In the genomic region with DNA sequence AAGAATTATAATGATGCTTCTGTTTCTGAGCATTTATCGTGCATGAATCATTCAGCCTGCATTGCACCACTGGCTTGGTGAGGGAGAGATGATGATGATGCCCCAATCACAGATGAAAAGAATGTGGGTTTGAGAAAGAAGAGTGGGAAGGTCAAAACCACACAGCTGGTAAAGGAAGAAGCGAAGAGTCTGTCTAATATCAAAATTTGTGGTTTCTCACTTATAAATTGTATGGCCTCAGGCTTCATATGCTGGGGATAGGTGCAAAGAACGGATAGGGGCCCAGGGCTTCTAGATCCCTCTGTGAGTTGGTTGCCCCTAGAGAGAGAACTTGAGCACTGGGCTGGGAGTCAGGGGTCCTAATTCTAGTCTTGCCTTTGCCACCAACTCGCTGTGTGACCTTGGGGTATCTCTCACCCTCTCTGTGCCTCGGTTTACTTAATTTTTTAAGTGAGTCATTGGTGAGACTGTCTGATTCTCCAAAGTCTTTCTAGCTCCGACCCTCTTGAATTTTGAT, we compare ENCODE assay signal across 9 cellular contexts. TPM values are rescaled to one million over a fixed set of nuclear protein-coding genes. Genes with fewer than 3 reads are reported as not detected.
DNase-seq lines count a peak whose midpoint lies in the region; ATAC-seq and TF ChIP-seq lines count a peak whose summit lies in the region.
"Had no signal": no experiment of that assay in that cellular context is flagged by ENCODE, and none has a peak within 500 bp of the region (broad histone marks: within the 10 kb centered on the region; RNA-seq: fewer than 3 reads in every experiment).

No MANE protein-coding gene starts in this region.

- H3K4me3 Mint-ChIP-seq in activated T-helper 17 cell treated with anti-CD3 and anti-CD28 coated beads, Interleukin-2, amount 50 U/mL, for 72 hours = peak overlapping the region; percentile 74
- H3K4me3 Mint-ChIP-seq in immature natural killer cell = peak overlapping the region; percentile 63 to 99 (median 97)

- peaks cover 3% of the 10 kb centered on the region for H3K27me3 ChIP-seq in AG04450 (ENCODE audit: control insufficient read depth, insufficient read depth, low read length)

- no peaks in the 10 kb centered on the region for H3K9me3 Mint-ChIP-seq in activated T-helper 17 cell treated with anti-CD3 and anti-CD28 coated beads, Interleukin-2, amount 50 U/mL, for 72 hours
- no peaks in the 10 kb centered on the region for H3K9me3 Mint-ChIP-seq in immature natural killer cell

- no peaks in the 10 kb centered on the region for H3K9me3 ChIP-seq in AG04450 (ENCODE audit: control insufficient read depth, insufficient read depth, low read length)
- H3K9me3 ChIP-seq: SJCRH30 had no signal

- no peaks in the 10 kb centered on the region for H3K36me3 Mint-ChIP-seq in activated T-helper 17 cell treated with anti-CD3 and anti-CD28 coated beads, Interleukin-2, amount 50 U/mL, for 72 hours (ENCODE audit: low read depth)
- peaks cover 0 to 4% (median 0%) of the 10 kb centered on the region in 3 donors for H3K36me3 Mint-ChIP-seq in immature natural killer cell

- H3K27me3 Mint-ChIP-seq in activated T-helper 17 cell treated with anti-CD3 and anti-CD28 coated beads, Interleukin-2, amount 50 U/mL, for 72 hours = no peaks in the 10 kb centered on the region
- H3K27me3 Mint-ChIP-seq in immature natural killer cell (ENCODE audit: low read depth in 3 of 3) = peaks cover 2 to 10% (median 6%) of the 10 kb centered on the region in 3 donors

- no peak for TF ChIP-seq CTCF in AG04450 (IDR thresholded peaks at IDR 0.05; ENCODE audit: low read depth, low read length)

- ATAC-seq in activated T-helper 17 cell treated with anti-CD3 and anti-CD28 coated beads, Interleukin-2, amount 50 U/mL, for 72 hours (replicated peaks) = peak; percentile 71
- no peak for ATAC-seq in Right ventricle myocardium superior (ENCODE audit: poor library complexity)
- ATAC-seq in Right ventricle myocardium inferior = no peak

- DNase-seq in AG04450 (ENCODE audit: low read depth, low spot score) (peak; percentile 29), HS-5 (ENCODE audit: low read depth) (peak; percentile 83), immature natural killer cell (peak; percentile 46 to 73 (median 54)), RPMI8226 (no peak), Right ventricle myocardium superior (no peak), OCI-M1 (lab: John Stamatoyannopoulos, UW) (no peak), Right ventricle myocardium inferior (ENCODE audit: missing footprints) (no peak)

- H3K4me1 Mint-ChIP-seq in activated T-helper 17 cell treated with anti-CD3 and anti-CD28 coated beads, Interleukin-2, amount 50 U/mL, for 72 hours = peaks cover 34% of the 10 kb centered on the region
- H3K4me1 Mint-ChIP-seq in immature natural killer cell = peaks cover 63% of the 10 kb centered on the region in 2 donors

- POLR2A ChIA-PET in AG04450 (lab: Yijun Ruan, JAX) = interaction anchor here (0.6 kb wide), 1 partner anchor 271 kb away, joined by 6 read pairs; no protein-coding TSS in a partner anchor

- H3K4me3 ChIP-seq in AG04450 (ENCODE audit: low read depth, low read length) = no peak overlapping the region
- H3K4me3 ChIP-seq: SJCRH30 had no signal

- no peak overlapping the region for H3K27ac ChIP-seq in AG04450 (ENCODE audit: low read depth, low read length)
- H3K27ac ChIP-seq: SJCRH30 had no signal

- peak overlapping the region; percentile 18 for H3K27ac Mint-ChIP-seq in activated T-helper 17 cell treated with anti-CD3 and anti-CD28 coated beads, Interleukin-2, amount 50 U/mL, for 72 hours
- peak overlapping the region; percentile 73 to 97 (median 92) for H3K27ac Mint-ChIP-seq in immature natural killer cell

- CTCF ChIA-PET in AG04450 (lab: Charles Lee) = interaction anchor here (0.5 kb wide), 1 partner anchor 408 kb away, joined by 4 read pairs; no protein-coding TSS in a partner anchor

- intact Hi-C loops in Right ventricle myocardium superior (cut with DNase I) (no loop called here), Right ventricle myocardium inferior (cut with DNase I) (no loop called here)

RNA-seq across cellular contexts. Expression of gene OASL, which starts 2.2 kb away (rescaled TPM):
- 0.05 TPM in 2 replicates for polyA plus RNA-seq in AG04450 (2011; rRNA removed)
- 0.14 TPM in 1 of 2 replicates, not detected in the other for polyA minus RNA-seq in AG04450 (2011; rRNA and poly(A)+ RNA removed)
- total RNA-seq in activated T-helper 17 cell treated with anti-CD3 and anti-CD28 coated beads, Interleukin-2, amount 50 U/mL, for 72 hours = 1 to 10 TPM; 4.0 to 5.2 TPM
- polyA plus RNA-seq in immature natural killer cell = 10 to 100 TPM in 2 of 3 donors, 1 to 10 TPM in 1; 7.7 to 21.7 (median 13.2) TPM
- 0.35 TPM for total RNA-seq in Right ventricle myocardium superior
- 0.08 TPM for total RNA-seq in Right ventricle myocardium inferior
- total RNA-seq: SJCRH30 had no signal

RNA-seq across cellular contexts. Expression of gene C12orf43, which starts 20.6 kb away (rescaled TPM):
- 13.6 and 13.8 TPM in 2 replicates for polyA plus RNA-seq in AG04450 (2011; rRNA removed)
- 7.1 and 7.6 TPM in 2 replicates for polyA minus RNA-seq in AG04450 (2011; rRNA and poly(A)+ RNA removed)
- 10 to 100 TPM; 15.6 to 26.8 TPM for total RNA-seq in activated T-helper 17 cell treated with anti-CD3 and anti-CD28 coated beads, Interleukin-2, amount 50 U/mL, for 72 hours
- 10 to 100 TPM; 11.8 to 24.8 (median 23.9) TPM for polyA plus RNA-seq in immature natural killer cell
- total RNA-seq in Right ventricle myocardium superior = 7.2 TPM
- 8.2 TPM for total RNA-seq in Right ventricle myocardium inferior

RNA-seq across cellular contexts. Expression of gene HNF1A, which starts 58.5 kb away (rescaled TPM):
- not detected in 2 replicates for polyA plus RNA-seq in AG04450 (2011; rRNA removed)
- not detected in 2 replicates for polyA minus RNA-seq in AG04450 (2011; rRNA and poly(A)+ RNA removed)
- total RNA-seq in activated T-helper 17 cell treated with anti-CD3 and anti-CD28 coated beads, Interleukin-2, amount 50 U/mL, for 72 hours = not detected
- not detected for polyA plus RNA-seq in immature natural killer cell
- total RNA-seq in Right ventricle myocardium superior = not detected
- not detected for total RNA-seq in Right ventricle myocardium inferior

Comparison
In these comparisons a context has a peak if more than half of its experiments do, and no peak if none do; other contexts are left out.
1. DNase-seq: peak in AG04450 (single experiment), HS-5 (single experiment) and immature natural killer cell (3 of 3); none in RPMI8226 (single experiment), Right ventricle myocardium superior (single experiment), OCI-M1 (single experiment) and Right ventricle myocardium inferior (single experiment).